In the genomic region with DNA sequence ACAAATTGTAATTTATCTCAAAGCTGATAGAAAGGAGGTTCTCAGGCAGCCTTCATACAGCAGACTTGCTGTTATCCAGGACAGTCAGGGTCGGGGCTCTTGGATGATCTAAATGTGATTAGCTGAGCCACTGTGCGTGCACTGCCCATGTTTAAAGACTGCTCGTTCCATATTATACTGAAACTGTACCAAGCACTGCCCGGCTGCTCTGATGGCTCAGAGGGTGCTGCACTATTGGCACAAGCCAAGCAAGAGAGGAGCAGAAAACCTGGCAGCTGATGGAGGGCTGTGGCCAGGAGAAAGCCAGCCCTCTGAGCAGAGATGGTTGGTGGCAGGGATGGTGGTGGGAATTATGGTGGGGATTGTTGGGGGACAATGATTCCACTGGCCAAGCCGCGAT, we compare ENCODE assay signal across 15 cellular contexts.
DNase-seq lines count a peak whose midpoint lies in the region; ATAC-seq and TF ChIP-seq lines count a peak whose summit lies in the region.
"Had no signal": no experiment of that assay in that cellular context is flagged by ENCODE, and none has a peak within 500 bp of the region (broad histone marks: within the 10 kb centered on the region; RNA-seq: fewer than 3 reads in every experiment).

No MANE protein-coding gene starts in this region.

- H3K9me3 Mint-ChIP-seq in chondrocyte (ENCODE audit: low read depth) = no peaks in the 10 kb centered on the region
- H3K9me3 Mint-ChIP-seq in stimulated activated naive CD8-positive, alpha-beta T cell treated with anti-CD3 and anti-CD28 coated beads, Interleukin-15, amount 100 ng/mL, for 72 hours = no peaks in the 10 kb centered on the region
- H3K9me3 Mint-ChIP-seq: IgD-negative memory B cell had no signal

- H3K36me3 Mint-ChIP-seq in chondrocyte (ENCODE audit: low read depth) = peaks cover 37% of the 10 kb centered on the region
- H3K36me3 Mint-ChIP-seq: IgD-negative memory B cell had no signal

- TF ChIP-seq POLR2A in uterus (IDR thresholded peaks at IDR 0.05) = no peak

- H3K27ac ChIP-seq in hepatocyte (peak overlapping the region; percentile 43), rectal smooth muscle tissue (ENCODE audit: low read depth, low read length) (peak overlapping the region; percentile 4), uterus (peak overlapping the region; percentile 69 to 83)
- H3K27ac ChIP-seq: 22Rv1 had no signal

- H3K9ac ChIP-seq in rectal smooth muscle tissue (ENCODE audit: low read length) = no peak overlapping the region

- no peak overlapping the region for H2AFZ ChIP-seq in hepatocyte

- no peak for ATAC-seq in HG03342 (IDR thresholded peaks at IDR 0.05; ENCODE audit: unreplicated experiment)
- no peak for ATAC-seq in stimulated activated naive CD8-positive, alpha-beta T cell treated with anti-CD3 and anti-CD28 coated beads, Interleukin-15, amount 100 ng/mL, for 72 hours

- H3K4me1 ChIP-seq in hepatocyte (ENCODE audit: insufficient read depth) = peaks cover 6% of the 10 kb centered on the region
- H3K4me1 ChIP-seq in rectal smooth muscle tissue (ENCODE audit: control insufficient read depth, insufficient read depth, low read length) = peaks cover 15% of the 10 kb centered on the region
- peaks cover 0 to 5% of the 10 kb centered on the region in 2 donors for H3K4me1 ChIP-seq in uterus

- no peaks in the 10 kb centered on the region for H3K27me3 Mint-ChIP-seq in chondrocyte (ENCODE audit: low read depth)
- H3K27me3 Mint-ChIP-seq in stimulated activated naive CD8-positive, alpha-beta T cell treated with anti-CD3 and anti-CD28 coated beads, Interleukin-15, amount 100 ng/mL, for 72 hours = no peaks in the 10 kb centered on the region
- H3K27me3 Mint-ChIP-seq: IgD-negative memory B cell had no signal

- no peak overlapping the region for H3K27ac Mint-ChIP-seq in chondrocyte (ENCODE audit: unreplicated experiment)
- no peak overlapping the region for H3K27ac Mint-ChIP-seq in stimulated activated naive CD8-positive, alpha-beta T cell treated with anti-CD3 and anti-CD28 coated beads, Interleukin-15, amount 100 ng/mL, for 72 hours
- H3K27ac Mint-ChIP-seq: IgD-negative memory B cell had no signal

- no peak overlapping the region for H3K4me2 ChIP-seq in hepatocyte

- H3K9me2 ChIP-seq in hepatocyte (replicated peaks; ENCODE audit: insufficient read depth) = no peaks in the 10 kb centered on the region

- intact Hi-C loops in uterus (cut with DNase I; ENCODE audit: low total_unique reads) = no loop called here

- H3K9me3 ChIP-seq in hepatocyte (ENCODE audit: low read depth) (no peaks in the 10 kb centered on the region), uterus (no peaks in the 10 kb centered on the region)

- peaks cover 37% of the 10 kb centered on the region for H3K4me1 Mint-ChIP-seq in chondrocyte (ENCODE audit: low read depth)
- H3K4me1 Mint-ChIP-seq in stimulated activated naive CD8-positive, alpha-beta T cell treated with anti-CD3 and anti-CD28 coated beads, Interleukin-15, amount 100 ng/mL, for 72 hours = no peaks in the 10 kb centered on the region
- H3K4me1 Mint-ChIP-seq: IgD-negative memory B cell had no signal

- no peak overlapping the region for H3K4me3 Mint-ChIP-seq in chondrocyte (ENCODE audit: unreplicated experiment)
- H3K4me3 Mint-ChIP-seq in stimulated activated naive CD8-positive, alpha-beta T cell treated with anti-CD3 and anti-CD28 coated beads, Interleukin-15, amount 100 ng/mL, for 72 hours = no peak overlapping the region
- H3K4me3 Mint-ChIP-seq: IgD-negative memory B cell had no signal

- no peaks in the 10 kb centered on the region for H4K20me1 ChIP-seq in hepatocyte (ENCODE audit: insufficient read depth, poor library complexity, severe bottlenecking)

- no peak for TF ChIP-seq CTCF in hepatocyte (IDR thresholded peaks at IDR 0.05; ENCODE audit: poor library complexity)
- no peak for TF ChIP-seq CTCF in uterus (IDR thresholded peaks at IDR 0.05)
- TF ChIP-seq CTCF in chondrocyte (IDR thresholded peaks at IDR 0.05) = no peak

- H3K36me3 ChIP-seq in hepatocyte (replicated peaks; ENCODE audit: insufficient read depth, low read depth) (no peaks in the 10 kb centered on the region), rectal smooth muscle tissue (ENCODE audit: control insufficient read depth, insufficient read depth, low read length) (peaks cover 17% of the 10 kb centered on the region), uterus (no peaks in the 10 kb centered on the region)

- H3K27me3 ChIP-seq in hepatocyte (no peaks in the 10 kb centered on the region), rectal smooth muscle tissue (ENCODE audit: control insufficient read depth, insufficient read depth, low read length) (no peaks in the 10 kb centered on the region), uterus (no peaks in the 10 kb centered on the region)

- no peak overlapping the region for H3K4me3 ChIP-seq in hepatocyte
- no peak overlapping the region for H3K4me3 ChIP-seq in rectal smooth muscle tissue (ENCODE audit: low read length)
- no peak overlapping the region for H3K4me3 ChIP-seq in uterus

- DNase-seq in activated CD8-positive, alpha-beta memory T cell treated with anti-CD3 and anti-CD28 coated beads, Interleukin-2, amount 50 U/mL, for 48 hours = peak; percentile 39
- no peak for DNase-seq in activated CD8-positive, alpha-beta memory T cell treated with anti-CD3 and anti-CD28 coated beads, Interleukin-2, amount 50 U/mL, for 4 hours
- no peak for DNase-seq in hepatocyte (ENCODE audit: low spot score)
- no peak for DNase-seq in uterus
- DNase-seq in chondrocyte (ENCODE audit: low spot score) = no peak
- DNase-seq in stimulated activated naive CD8-positive, alpha-beta T cell treated with anti-CD3 and anti-CD28 coated beads, Interleukin-15, amount 100 ng/mL, for 72 hours = no peak
- DNase-seq: C1 segment of cervical spinal cord, COR-L47, NCI-H1417, NCI-H1930, NCI-H510A had no signal

- H3K79me2 ChIP-seq in hepatocyte = no peaks in the 10 kb centered on the region

- 84% methylated on average over 6 of the region's 6 CpGs for WGBS in hepatocyte (ENCODE audit: low lambda C conversion rate, missing lambda C conversion rate)

Comparison
In these comparisons a context has a peak if more than half of its experiments do, and no peak if none do; other contexts are left out.
1. H3K27ac ChIP-seq: peak in every context shown above with its lines; median percentile 76 in uterus; 43 in hepatocyte; 4 in rectal smooth muscle tissue.